25 cellular contexts compared by ENCODE assay signal in genomic region chr3:157257101-157257500, GRCh38.
"Had no signal": no experiment of that assay in that cellular context is flagged by ENCODE, and none has a peak within 500 bp of the region (broad histone marks: within the 10 kb centered on the region; RNA-seq: fewer than 3 reads in every experiment).

No MANE protein-coding gene starts in this region.

- H3K9me3 Mint-ChIP-seq: activated CD4-positive, alpha-beta memory T cell treated with anti-CD3 and anti-CD28 coated beads, Interleukin-2, amount 10 ng/mL, durations not matched to agents 7 days and 5 days; activated CD4-positive, alpha-beta T cell treated with anti-CD3 and anti-CD28 coated beads, Interleukin-2, amount 10 ng/mL, durations not matched to agents 24 days and 14 days; activated naive CD8-positive, alpha-beta T cell treated with anti-CD3 and anti-CD28 coated beads, Interleukin-2, amount 50 U/mL, for 24 hours; activated T-helper 1 cell treated with anti-CD3 and anti-CD28 coated beads, Interleukin-12 subunit alpha, Interleukin-12 subunit beta, Interleukin-2, Interleukin-4 antibody, amounts not matched to agents 30 ng/mL and 10 ng/mL and 1 ng/mL, durations not matched to agents 14 hours and 24 hours and 36 hours; stimulated activated memory B cell treated with anti-CD40 and anti-IgM and Interleukin-4, amounts not matched to agents 10 μg/mL and 1 μg/mL and 100 μg/mL, for 72 hours had no signal

- H3K27me3 ChIP-seq: gastrocnemius medialis, left lung, testis, uterus had no signal

- H3K4me1 Mint-ChIP-seq: activated CD4-positive, alpha-beta memory T cell treated with anti-CD3 and anti-CD28 coated beads, Interleukin-2, amount 10 ng/mL, durations not matched to agents 7 days and 5 days; activated CD4-positive, alpha-beta T cell treated with anti-CD3 and anti-CD28 coated beads, Interleukin-2, amount 10 ng/mL, durations not matched to agents 24 days and 14 days; activated CD8-positive, alpha-beta memory T cell treated with anti-CD3 and anti-CD28 coated beads, Interleukin-2, amount 10 ng/mL, durations not matched to agents 7 days and 5 days; activated naive CD8-positive, alpha-beta T cell treated with anti-CD3 and anti-CD28 coated beads, Interleukin-2, amount 50 U/mL, for 24 hours; stimulated activated memory B cell treated with anti-CD40 and anti-IgM and Interleukin-4, amounts not matched to agents 10 μg/mL and 1 μg/mL and 100 μg/mL, for 72 hours had no signal

- H3K4me3 ChIP-seq: gastrocnemius medialis, left lung, lung, smooth muscle cell, testis, uterus had no signal

- H3K4me2 ChIP-seq: smooth muscle cell had no signal

- ATAC-seq: activated CD8-positive, alpha-beta memory T cell treated with anti-CD3 and anti-CD28 coated beads, Interleukin-2, amount 10 ng/mL, durations not matched to agents 7 days and 5 days; activated naive CD8-positive, alpha-beta T cell treated with anti-CD3 and anti-CD28 coated beads, Interleukin-2, amount 50 U/mL, for 24 hours; gastrocnemius medialis; left lung; naive thymus-derived CD4-positive, alpha-beta T cell; sciatic nerve; stimulated activated memory B cell treated with anti-CD40 and anti-IgM and Interleukin-4, amounts not matched to agents 10 μg/mL and 1 μg/mL and 100 μg/mL, for 72 hours had no signal

- H3K9me3 ChIP-seq: gastrocnemius medialis, left lung, testis, uterus had no signal

- DNase-seq: activated CD4-positive, alpha-beta memory T cell treated with anti-CD3 and anti-CD28 coated beads, Interleukin-2, amount 10 ng/mL, durations not matched to agents 7 days and 5 days; activated CD4-positive, alpha-beta T cell treated with anti-CD3 and anti-CD28 coated beads, Interleukin-2, amount 10 ng/mL, durations not matched to agents 24 days and 14 days; activated CD8-positive, alpha-beta memory T cell treated with anti-CD3 and anti-CD28 coated beads, Interleukin-2, amount 10 ng/mL, durations not matched to agents 7 days and 5 days; activated gamma-delta T cell; activated naive CD4-positive, alpha-beta T cell treated with anti-CD3 and anti-CD28 coated beads, Interleukin-2, amount 50 U/mL, for 16 hours; activated naive CD8-positive, alpha-beta T cell treated with anti-CD3 and anti-CD28 coated beads, Interleukin-2, amount 50 U/mL, for 24 hours; anterior cingulate cortex; central memory CD4-positive, alpha-beta T cell; gastrocnemius medialis; hippocampal formation; kidney glomerular epithelial cell; left lung; naive thymus-derived CD4-positive, alpha-beta T cell; occipital lobe; posterior cingulate gyrus; stimulated activated CD4-positive, alpha-beta T cell treated with anti-CD3 and anti-CD28 coated beads, Interleukin-15, amount 100 ng/mL, for 24 hours; testis; trophoblast cell; uterus had no signal

- H3K4me1 ChIP-seq: gastrocnemius medialis, left lung, testis, uterus had no signal

- H3K27ac ChIP-seq: gastrocnemius medialis, left lung, testis, uterus had no signal

- H3K36me3 Mint-ChIP-seq: activated CD8-positive, alpha-beta memory T cell treated with anti-CD3 and anti-CD28 coated beads, Interleukin-2, amount 10 ng/mL, durations not matched to agents 7 days and 5 days; stimulated activated memory B cell treated with anti-CD40 and anti-IgM and Interleukin-4, amounts not matched to agents 10 μg/mL and 1 μg/mL and 100 μg/mL, for 72 hours had no signal

- H3K27me3 Mint-ChIP-seq: activated naive CD8-positive, alpha-beta T cell treated with anti-CD3 and anti-CD28 coated beads, Interleukin-2, amount 50 U/mL, for 24 hours; stimulated activated memory B cell treated with anti-CD40 and anti-IgM and Interleukin-4, amounts not matched to agents 10 μg/mL and 1 μg/mL and 100 μg/mL, for 72 hours had no signal

- H3K4me3 Mint-ChIP-seq: activated CD4-positive, alpha-beta memory T cell treated with anti-CD3 and anti-CD28 coated beads, Interleukin-2, amount 10 ng/mL, durations not matched to agents 7 days and 5 days; activated CD4-positive, alpha-beta T cell treated with anti-CD3 and anti-CD28 coated beads, Interleukin-2, amount 10 ng/mL, durations not matched to agents 24 days and 14 days; activated CD8-positive, alpha-beta memory T cell treated with anti-CD3 and anti-CD28 coated beads, Interleukin-2, amount 10 ng/mL, durations not matched to agents 7 days and 5 days; activated naive CD8-positive, alpha-beta T cell treated with anti-CD3 and anti-CD28 coated beads, Interleukin-2, amount 50 U/mL, for 24 hours; activated T-helper 1 cell treated with anti-CD3 and anti-CD28 coated beads, Interleukin-12 subunit alpha, Interleukin-12 subunit beta, Interleukin-2, Interleukin-4 antibody, amounts not matched to agents 30 ng/mL and 10 ng/mL and 1 ng/mL, durations not matched to agents 14 hours and 24 hours and 36 hours; naive thymus-derived CD4-positive, alpha-beta T cell; neural crest cell; stimulated activated memory B cell treated with anti-CD40 and anti-IgM and Interleukin-4, amounts not matched to agents 10 μg/mL and 1 μg/mL and 100 μg/mL, for 72 hours had no signal

- H3K27ac Mint-ChIP-seq: activated CD4-positive, alpha-beta memory T cell treated with anti-CD3 and anti-CD28 coated beads, Interleukin-2, amount 10 ng/mL, durations not matched to agents 7 days and 5 days; activated CD4-positive, alpha-beta T cell treated with anti-CD3 and anti-CD28 coated beads, Interleukin-2, amount 10 ng/mL, durations not matched to agents 24 days and 14 days; activated CD8-positive, alpha-beta memory T cell treated with anti-CD3 and anti-CD28 coated beads, Interleukin-2, amount 10 ng/mL, durations not matched to agents 7 days and 5 days; activated naive CD8-positive, alpha-beta T cell treated with anti-CD3 and anti-CD28 coated beads, Interleukin-2, amount 50 U/mL, for 24 hours; activated T-helper 1 cell treated with anti-CD3 and anti-CD28 coated beads, Interleukin-12 subunit alpha, Interleukin-12 subunit beta, Interleukin-2, Interleukin-4 antibody, amounts not matched to agents 30 ng/mL and 10 ng/mL and 1 ng/mL, durations not matched to agents 14 hours and 24 hours and 36 hours; naive thymus-derived CD4-positive, alpha-beta T cell; stimulated activated memory B cell treated with anti-CD40 and anti-IgM and Interleukin-4, amounts not matched to agents 10 μg/mL and 1 μg/mL and 100 μg/mL, for 72 hours had no signal
